Comparison of ENCODE assay signal across 10 cellular contexts in the genomic region with DNA sequence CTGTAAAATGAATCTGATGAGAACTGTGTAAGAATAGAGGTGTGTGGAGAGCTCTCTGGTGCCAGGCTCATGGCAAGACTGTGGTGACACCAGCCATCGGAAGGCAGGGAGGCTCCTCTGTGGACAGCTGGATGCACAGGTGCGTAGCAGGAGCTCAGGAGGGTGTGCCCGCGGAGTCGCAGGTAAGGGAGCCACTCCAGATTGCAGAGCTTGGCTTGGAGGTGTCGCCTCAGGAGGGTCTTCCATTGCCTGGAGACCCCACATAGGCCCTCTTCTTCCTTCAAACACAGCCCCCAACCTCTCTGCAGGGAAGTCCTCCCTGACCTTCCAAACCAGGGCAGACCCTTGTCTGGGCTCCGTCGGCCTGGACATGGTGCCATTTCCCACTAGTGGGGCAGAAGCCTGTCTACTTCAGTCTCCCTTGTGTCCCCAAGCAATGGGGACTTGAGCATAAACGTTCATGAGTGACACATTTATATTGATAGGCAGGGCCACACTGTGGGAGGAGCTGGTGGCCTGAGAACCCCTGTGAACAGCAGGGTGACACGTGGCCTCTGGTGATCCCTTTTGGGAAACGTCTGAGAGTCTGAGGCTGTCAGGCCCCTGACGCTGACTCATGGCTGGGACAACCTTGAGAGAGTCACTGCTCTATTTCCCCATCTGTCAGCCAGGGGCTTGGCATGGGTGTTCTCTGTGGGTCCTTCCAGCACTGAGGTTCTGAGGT. TPM values are rescaled to one million over a fixed set of nuclear protein-coding genes. Genes with fewer than 3 reads are reported as not detected.
DNase-seq lines count a peak whose midpoint lies in the region; ATAC-seq and TF ChIP-seq lines count a peak whose summit lies in the region.
"Had no signal": no experiment of that assay in that cellular context is flagged by ENCODE, and none has a peak within 500 bp of the region (broad histone marks: within the 10 kb centered on the region; RNA-seq: fewer than 3 reads in every experiment).

No MANE protein-coding gene starts in this region.

- peak overlapping the region; percentile 38 for H2BK120ac ChIP-seq in neuronal stem cell (ENCODE audit: low read depth, low read length)

- peak overlapping the region; percentile 78 for H2BK15ac ChIP-seq in neuronal stem cell (ENCODE audit: low read length)

- H3K23ac ChIP-seq in neuronal stem cell (ENCODE audit: low read depth, low read length, poor library complexity): no peak overlapping the region

- no CpG with 5 or more reads among the region's 12 CpGs for WGBS in neuronal stem cell (ENCODE audit: extremely low coverage in 2 of 2, insufficient read length in 2 of 2, insufficient replicate concordance in 1 of 2), 2 donors

- DNase-seq in Caki2 (ENCODE audit: low read depth) (peak; percentile 33), GM13977 (ENCODE audit: low spot score) (peak; percentile 61), UCSD-AML1 (lab: John Stamatoyannopoulos, UW; ENCODE audit: unreplicated experiment) (peak; percentile 20), neuronal stem cell (ENCODE audit: low spot score) (no peak), DMS 273 treated with DMSO at 0.1 percent for 48 hours (lab: John Stamatoyannopoulos, UW) (no peak), medulla oblongata (ENCODE audit: extremely low spot score) (no peak), PC-3 (no peak)
- DNase-seq: colonic mucosa, small intestine had no signal

- no peaks in the 10 kb centered on the region for H3K9me2 ChIP-seq in PC-3 (replicated peaks; ENCODE audit: low read length)

- H3K36me3 ChIP-seq in neuronal stem cell (replicated peaks in 1 of 2; ENCODE audit: control insufficient read depth in 2 of 2, insufficient read depth in 2 of 2, low read length in 2 of 2) (no peaks in the 10 kb centered on the region), PC-3 (ENCODE audit: low read depth, low read length) (no peaks in the 10 kb centered on the region)
- H3K36me3 ChIP-seq: colonic mucosa, gastroesophageal sphincter had no signal

- H3K27ac ChIP-seq in neuronal stem cell (replicated peaks; ENCODE audit: low read length) (no peak overlapping the region), PC-3 (ENCODE audit: low read length) (no peak overlapping the region)
- H3K27ac ChIP-seq: colonic mucosa, gastroesophageal sphincter had no signal

- H3K4me3 ChIP-seq in neuronal stem cell (ENCODE audit: low read length in 2 of 2) (no peak overlapping the region), PC-3 (ENCODE audit: low read length) (no peak overlapping the region)
- H3K4me3 ChIP-seq: colonic mucosa, gastroesophageal sphincter had no signal

- CTCF ChIA-PET in PC-3 (lab: Charles Lee): no interaction called here

- H2AK5ac ChIP-seq in neuronal stem cell (ENCODE audit: low read depth, low read length): peak overlapping the region; percentile 20

- peaks cover 0 to 10% (median 0%) of the 10 kb centered on the region in 3 experiments for H3K27me3 ChIP-seq in neuronal stem cell (ENCODE audit: control insufficient read depth in 3 of 3, insufficient read depth in 3 of 3, low read depth in 1 of 3, low read length in 3 of 3)
- no peaks in the 10 kb centered on the region for H3K27me3 ChIP-seq in PC-3 (ENCODE audit: low read length)
- H3K27me3 ChIP-seq: colonic mucosa had no signal

- no peak overlapping the region for H4K91ac ChIP-seq in neuronal stem cell (ENCODE audit: low read depth, low read length, poor library complexity)

- no peak overlapping the region for H4K8ac ChIP-seq in neuronal stem cell (ENCODE audit: low read depth, low read length)

- ATAC-seq in PC-3: no peak
- ATAC-seq: gastroesophageal sphincter had no signal

- H2AFZ ChIP-seq in neuronal stem cell (ENCODE audit: low read length): no peak overlapping the region
- H2AFZ ChIP-seq in PC-3 (ENCODE audit: low read length): no peak overlapping the region

- intact Hi-C loops in PC-3 (cut with micrococcal nuclease): no loop called here

- BruUV-seq in PC-3 (replicated peaks; lab: Mats Ljungman, UMichigan): no TSS peak

- H3K18ac ChIP-seq in neuronal stem cell (ENCODE audit: low read length): peak overlapping the region; percentile 68

- H3K79me2 ChIP-seq in PC-3 (ENCODE audit: low read length): no peaks in the 10 kb centered on the region

- H3K14ac ChIP-seq in neuronal stem cell (ENCODE audit: low read length): peak overlapping the region; percentile 49

- no peak overlapping the region for H2BK5ac ChIP-seq in neuronal stem cell (ENCODE audit: low read length)

- no peaks in the 10 kb centered on the region for H4K20me1 ChIP-seq in PC-3 (ENCODE audit: low read length)

- TF ChIP-seq CTCF in GM13977 (IDR thresholded peaks at IDR 0.05; ENCODE audit: extremely low read depth, insufficient read depth, missing control alignments) (no peak), PC-3 (conservative IDR thresholded peaks at IDR 0.05; ENCODE audit: low read depth, low read length) (no peak)

- H3K4me1 ChIP-seq in neuronal stem cell (ENCODE audit: control insufficient read depth in 2 of 2, insufficient read depth in 1 of 2, low read depth in 1 of 2, low read length in 2 of 2): peaks cover 0 to 2% of the 10 kb centered on the region in 2 donors
- no peaks in the 10 kb centered on the region for H3K4me1 ChIP-seq in PC-3 (ENCODE audit: insufficient read depth, low read length)
- H3K4me1 ChIP-seq: colonic mucosa, gastroesophageal sphincter had no signal

- H3F3A ChIP-seq in PC-3 (ENCODE audit: low read length, unreplicated experiment): no peaks in the 10 kb centered on the region

- peak overlapping the region; percentile 79 for H2BK12ac ChIP-seq in neuronal stem cell (ENCODE audit: low read length)

- POLR2A ChIA-PET in PC-3 (lab: Charles Lee; ENCODE audit: unreplicated experiment): no interaction called here

- in situ Hi-C loops in Caki2 (cut with HindIII; ENCODE audit: low pct_unique_long_range_greater_than_20kb, low sequenced_read_pairs): no loop called here
- in situ Hi-C loops in GM13977 (cut with MboI; ENCODE audit: low pct_unique_long_range_greater_than_20kb, low sequenced_read_pairs, unreplicated experiment): no loop called here

- no peaks in the 10 kb centered on the region for H3K79me1 ChIP-seq in neuronal stem cell (ENCODE audit: low read depth, low read length)

- H3K4me2 ChIP-seq in neuronal stem cell (ENCODE audit: insufficient read depth, low read length, poor library complexity, severe bottlenecking) (no peak overlapping the region), PC-3 (ENCODE audit: low read length) (no peak overlapping the region)

- H3K9ac ChIP-seq in neuronal stem cell (ENCODE audit: low read depth, low read length, poor library complexity) (no peak overlapping the region), PC-3 (ENCODE audit: low read length) (no peak overlapping the region)

- no peak overlapping the region for H3K4ac ChIP-seq in neuronal stem cell (ENCODE audit: low read length)

- H3K9me3 ChIP-seq in neuronal stem cell (replicated peaks in 1 of 2; ENCODE audit: control insufficient read depth in 2 of 2, insufficient read depth in 1 of 2, low read depth in 1 of 2, low read length in 2 of 2): peaks cover 0 to 2% of the 10 kb centered on the region in 2 donors
- no peaks in the 10 kb centered on the region for H3K9me3 ChIP-seq in PC-3 (ENCODE audit: low read length)
- H3K9me3 ChIP-seq: colonic mucosa had no signal

RNA-seq across cellular contexts. Expression of gene SMIM38, which starts 54.4 kb away (rescaled TPM):
- total RNA-seq in Caki2 (2014; rRNA removed; shearing (Covaris generic); ENCODE audit: low replicate concordance): not detected in 2 replicates
- 0.26 TPM for polyA plus RNA-seq in neuronal stem cell (2013, experiment 1 of 2)
- polyA plus RNA-seq in neuronal stem cell (2013, experiment 2 of 2): 0.36 TPM
- total RNA-seq in PC-3 (2014; rRNA removed): 0.04 and 0.17 TPM in 2 replicates

Comparison
In these comparisons a context has a peak if more than half of its experiments do, and no peak if none do; other contexts are left out.
1. DNase-seq: peak in Caki2 (single experiment), GM13977 (single experiment) and UCSD-AML1 (single experiment); none in neuronal stem cell (single experiment), DMS 273 treated with DMSO at 0.1 percent for 48 hours (single experiment), medulla oblongata (single experiment) and PC-3 (single experiment).